ENCODE assay signal across 22 cellular contexts in genomic region chr4:173139561-173139960, GRCh38.
"Had no signal": no experiment of that assay in that cellular context is flagged by ENCODE, and none has a peak within 500 bp of the region (broad histone marks: within the 10 kb centered on the region; RNA-seq: fewer than 3 reads in every experiment).

No MANE protein-coding gene starts in this region.

- H3K4me3 ChIP-seq: adrenal gland, K562, SJSA1 had no signal

- H3K36me3 Mint-ChIP-seq: activated CD8-positive, alpha-beta memory T cell treated with anti-CD3 and anti-CD28 coated beads, Interleukin-2, amount 10 ng/mL, durations not matched to agents 7 days and 5 days; activated naive CD8-positive, alpha-beta T cell treated with anti-CD3 and anti-CD28 coated beads, Interleukin-2, amount 10 ng/mL, durations not matched to agents 7 days and 5 days had no signal

- H3K27me3 ChIP-seq: adrenal gland had no signal

- H3K36me3 ChIP-seq: adrenal gland, SJSA1 had no signal

- H3K27me3 Mint-ChIP-seq: activated T-cell treated with anti-CD3 and anti-CD28 coated beads, Interleukin-2, amount 50 U/mL, for 24 hours; activated T-helper 17 cell treated with anti-CD3 and anti-CD28 coated beads, Interleukin-2, amount 50 U/mL, for 72 hours had no signal

- ATAC-seq: activated CD4-positive, CD25-positive, alpha-beta regulatory T cell treated with anti-CD3 and anti-CD28 coated beads, Interleukin-2, amount 50 U/mL, for 24 hours; activated CD8-positive, alpha-beta memory T cell treated with anti-CD3 and anti-CD28 coated beads, Interleukin-2, amount 10 ng/mL, durations not matched to agents 7 days and 5 days; activated T-helper 17 cell treated with anti-CD3 and anti-CD28 coated beads, Interleukin-2, amount 50 U/mL, for 72 hours; K562 had no signal

- H3K4me1 ChIP-seq: adrenal gland, SJSA1 had no signal

- H3K9me3 ChIP-seq: adrenal gland, SJSA1 had no signal

- H3K4me1 Mint-ChIP-seq: activated CD8-positive, alpha-beta memory T cell treated with anti-CD3 and anti-CD28 coated beads, Interleukin-2, amount 10 ng/mL, durations not matched to agents 7 days and 5 days; activated naive CD8-positive, alpha-beta T cell treated with anti-CD3 and anti-CD28 coated beads, Interleukin-2, amount 10 ng/mL, durations not matched to agents 7 days and 5 days; activated T-helper 17 cell treated with anti-CD3 and anti-CD28 coated beads, Interleukin-2, amount 50 U/mL, for 72 hours had no signal

- H3K27ac Mint-ChIP-seq: activated CD8-positive, alpha-beta memory T cell treated with anti-CD3 and anti-CD28 coated beads, Interleukin-2, amount 10 ng/mL, durations not matched to agents 7 days and 5 days; activated naive CD8-positive, alpha-beta T cell treated with anti-CD3 and anti-CD28 coated beads, Interleukin-2, amount 10 ng/mL, durations not matched to agents 7 days and 5 days; activated T-cell treated with anti-CD3 and anti-CD28 coated beads, Interleukin-2, amount 50 U/mL, for 24 hours; activated T-helper 17 cell treated with anti-CD3 and anti-CD28 coated beads, Interleukin-2, amount 50 U/mL, for 72 hours; T-helper 1 cell treated with Interleukin-12 subunit alpha and Interleukin-12 subunit beta and Interleukin-4 antibody, amounts not matched to agents 30 μg/mL and 1 μg/mL, for 36 hours had no signal

- H3K9me3 Mint-ChIP-seq: activated naive CD8-positive, alpha-beta T cell treated with anti-CD3 and anti-CD28 coated beads, Interleukin-2, amount 10 ng/mL, durations not matched to agents 7 days and 5 days; activated T-cell treated with anti-CD3 and anti-CD28 coated beads, Interleukin-2, amount 50 U/mL, for 24 hours; activated T-helper 17 cell treated with anti-CD3 and anti-CD28 coated beads, Interleukin-2, amount 50 U/mL, for 72 hours; T-helper 1 cell treated with Interleukin-12 subunit alpha and Interleukin-12 subunit beta and Interleukin-4 antibody, amounts not matched to agents 30 μg/mL and 1 μg/mL, for 36 hours had no signal

- DNase-seq: activated CD4-positive, alpha-beta T cell treated with anti-CD3 and anti-CD28 coated beads for 48 hours; activated CD4-positive, alpha-beta T cell treated with anti-CD3 and anti-CD28 coated beads, Interleukin-2, amount 50 U/mL, for 48 hours; activated CD8-positive, alpha-beta memory T cell treated with anti-CD3 and anti-CD28 coated beads, Interleukin-2, amount 10 ng/mL, durations not matched to agents 7 days and 5 days; activated gamma-delta T cell treated with Interleukin-2 at 50 U/mL for 16 hours; activated naive CD4-positive, alpha-beta T cell treated with anti-CD3 and anti-CD28 coated beads, Interleukin-2, amount 50 U/mL, for 16 hours; activated naive CD8-positive, alpha-beta T cell treated with anti-CD3 and anti-CD28 coated beads, Interleukin-2, amount 10 ng/mL, durations not matched to agents 7 days and 5 days; activated T-cell treated with anti-CD3 and anti-CD28 coated beads, Interleukin-2, amount 50 U/mL, for 24 hours; adrenal gland; Karpas-422; MM.1S; NCI-H1105; NCI-H1436; NCI-H187; NCI-H2081 treated with DMSO at 0.1 percent for 48 hours; NCI-H446; NCI-H524; SHP77 had no signal

- H3K4me3 Mint-ChIP-seq: activated CD8-positive, alpha-beta memory T cell treated with anti-CD3 and anti-CD28 coated beads, Interleukin-2, amount 10 ng/mL, durations not matched to agents 7 days and 5 days; activated naive CD8-positive, alpha-beta T cell treated with anti-CD3 and anti-CD28 coated beads, Interleukin-2, amount 10 ng/mL, durations not matched to agents 7 days and 5 days; activated T-cell treated with anti-CD3 and anti-CD28 coated beads, Interleukin-2, amount 50 U/mL, for 24 hours; activated T-helper 17 cell treated with anti-CD3 and anti-CD28 coated beads, Interleukin-2, amount 50 U/mL, for 72 hours; T-helper 1 cell treated with Interleukin-12 subunit alpha and Interleukin-12 subunit beta and Interleukin-4 antibody, amounts not matched to agents 30 μg/mL and 1 μg/mL, for 36 hours had no signal
